ENCODE assay signal across 35 cellular contexts in the genomic region with DNA sequence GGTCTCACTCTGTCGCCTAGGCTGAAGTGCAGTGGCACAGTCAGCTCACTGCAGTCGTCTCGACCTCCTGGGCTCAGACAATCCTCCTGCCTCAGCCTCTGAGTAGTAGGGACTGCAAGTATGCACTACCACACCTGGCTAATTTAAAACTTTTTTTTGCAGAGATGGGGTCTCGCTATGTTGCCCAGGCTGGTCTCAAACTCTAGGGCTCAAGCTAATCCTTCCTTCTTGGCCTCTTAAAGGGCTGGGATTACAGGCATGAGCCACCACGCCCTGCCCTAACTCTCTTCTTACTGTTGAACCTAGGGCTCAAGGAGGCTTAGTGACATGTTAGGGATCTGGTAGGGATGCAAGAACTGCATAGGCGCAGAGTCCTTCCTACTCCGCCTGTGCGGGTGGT.
"Had no signal": no experiment of that assay in that cellular context is flagged by ENCODE, and none has a peak within 500 bp of the region (broad histone marks: within the 10 kb centered on the region; RNA-seq: fewer than 3 reads in every experiment).

No MANE protein-coding gene starts in this region.

- ATAC-seq: activated T-cell treated with anti-CD3 and anti-CD28 coated beads, Interleukin-2, amount 50 U/mL, for 72 hours; activated T-helper 17 cell treated with anti-CD3 and anti-CD28 coated beads, Interleukin-2, amount 50 U/mL, for 72 hours; PC-3 had no signal

- H3K4me3 ChIP-seq: Peyer's patch, SJSA1 had no signal

- H3K36me3 ChIP-seq: brain microvascular endothelial cell had no signal

- H3K4me2 ChIP-seq: KMS-11, SK-N-SH had no signal

- DNase-seq: activated B cell treated with CpG ODN at 0.5 μM for 24 hours; activated CD4-positive, alpha-beta memory T cell treated with anti-CD3 and anti-CD28 coated beads for 36 hours; activated CD4-positive, alpha-beta T cell treated with anti-CD3 and anti-CD28 coated beads for 4 hours; activated CD4-positive, alpha-beta T cell treated with anti-CD3 and anti-CD28 coated beads, Interleukin-2, amount 50 U/mL, for 1 hour; activated CD4-positive, CD25-positive, alpha-beta regulatory T cell treated with anti-CD3 and anti-CD28 coated beads, Interleukin-2, amount 50 U/mL, for 72 hours; activated CD8-positive, alpha-beta memory T cell treated with anti-CD3 and anti-CD28 coated beads, Interleukin-2, amount 50 U/mL, for 4 hours; activated effector memory CD4-positive, alpha-beta T cell treated with anti-CD3 and anti-CD28 coated beads, Interleukin-2, amount 50 U/mL, for 16 hours; activated naive CD4-positive, alpha-beta T cell; activated naive CD4-positive, alpha-beta T cell treated with anti-CD3 and anti-CD28 coated beads, Interleukin-2, amount 50 U/mL, for 16 hours; activated naive CD8-positive, alpha-beta T cell treated with anti-CD3 and anti-CD28 coated beads for 36 hours; activated T-cell treated with anti-CD3 and anti-CD28 coated beads for 4 hours; activated T-cell treated with anti-CD3 and anti-CD28 coated beads, Interleukin-2, amount 50 U/mL, for 72 hours; amniotic stem cell; aorta; brain microvascular endothelial cell; central memory CD4-positive, alpha-beta T cell; NCI-H1105; NCI-H1417 treated with DMSO at 0.1 percent for 48 hours; NCI-H187 treated with DMSO at 0.1 percent for 48 hours; NCI-H2081; NCI-H2171 treated with DMSO at 0.1 percent for 48 hours; NCI-H2227 treated with DMSO at 0.1 percent for 48 hours; NCI-H446; NCI-H510A treated with DMSO at 0.1 percent for 48 hours; NCI-H526 treated with DMSO at 0.1 percent for 48 hours; NCI-H774; PC-3; Peyer's patch; RPMI8226; SHP77 treated with DMSO at 0.1 percent for 48 hours; SK-N-SH had no signal

- H3K4me1 ChIP-seq: Peyer's patch, SJSA1 had no signal

- H3K9me2 ChIP-seq: SK-N-SH had no signal

- H3K9ac ChIP-seq: KMS-11, SK-N-SH had no signal

- H3K9me3 ChIP-seq: Peyer's patch, SJSA1, SK-N-SH had no signal

- H3K27ac ChIP-seq: brain microvascular endothelial cell, KMS-11, Peyer's patch, SJSA1 had no signal

- FAIRE-seq: TTC549 had no signal

- H3K27me3 ChIP-seq: brain microvascular endothelial cell, Peyer's patch, SJSA1 had no signal
